23 cellular contexts compared by ENCODE assay signal in genomic region chr2:71598526-71598925, GRCh38.
"Had no signal": no experiment of that assay in that cellular context is flagged by ENCODE, and none has a peak within 500 bp of the region (broad histone marks: within the 10 kb centered on the region; RNA-seq: fewer than 3 reads in every experiment).

No MANE protein-coding gene starts in this region.

- H3K4me1 ChIP-seq: pancreas, prostate gland had no signal

- H3K36me3 Mint-ChIP-seq: naive thymus-derived CD8-positive, alpha-beta T cell; stimulated activated memory B cell treated with anti-CD40 and anti-IgM and Interleukin-4, amounts not matched to agents 10 μg/mL and 1 μg/mL and 100 μg/mL, for 72 hours had no signal

- H3K27ac ChIP-seq: left lung, lower lobe of right lung, pancreas, prostate gland, skin epidermis, thoracic aorta, tibial artery, upper lobe of right lung had no signal

- H3K4me3 Mint-ChIP-seq: naive thymus-derived CD8-positive, alpha-beta T cell; nephron; stimulated activated memory B cell treated with anti-CD40 and anti-IgM and Interleukin-4, amounts not matched to agents 10 μg/mL and 1 μg/mL and 100 μg/mL, for 72 hours; stimulated activated naive CD8-positive, alpha-beta T cell treated with anti-CD3 and anti-CD28 coated beads, Interleukin-15, amount 100 ng/mL, for 72 hours had no signal

- H3K9me3 Mint-ChIP-seq: naive thymus-derived CD8-positive, alpha-beta T cell; nephron; stimulated activated memory B cell treated with anti-CD40 and anti-IgM and Interleukin-4, amounts not matched to agents 10 μg/mL and 1 μg/mL and 100 μg/mL, for 72 hours; stimulated activated naive CD8-positive, alpha-beta T cell treated with anti-CD3 and anti-CD28 coated beads, Interleukin-15, amount 100 ng/mL, for 72 hours had no signal

- H3K9me3 ChIP-seq: left lung, lower lobe of right lung, pancreas, prostate gland, thoracic aorta, tibial artery, upper lobe of right lung had no signal

- H3K27me3 ChIP-seq: left lung, pancreas, tibial artery, upper lobe of right lung had no signal

- H3K27ac Mint-ChIP-seq: nephron; stimulated activated memory B cell treated with anti-CD40 and anti-IgM and Interleukin-4, amounts not matched to agents 10 μg/mL and 1 μg/mL and 100 μg/mL, for 72 hours had no signal

- H3K4me3 ChIP-seq: left lung, lower lobe of right lung, pancreas, prostate gland, skin epidermis, thoracic aorta, tibial artery, upper lobe of right lung had no signal

- DNase-seq: hippocampal formation; kidney glomerular epithelial cell; left colon; lower lobe of right lung; mammary epithelial cell; mesenchymal stem cell; naive thymus-derived CD8-positive, alpha-beta T cell; nucleus accumbens; retina; stimulated activated CD4-positive, alpha-beta T cell treated with anti-CD3 and anti-CD28 coated beads, Interleukin-12 subunit alpha, Interleukin-12 subunit beta, amount 100 ng/mL, for 4 hours; stimulated activated CD4-positive, alpha-beta T cell treated with anti-CD3 and anti-CD28 coated beads, Interleukin-4, amount 100 ng/mL, for 24 hours; stimulated activated naive CD4-positive, alpha-beta T cell treated with Interleukin-2 at 50 U/mL for 16 hours; stimulated activated naive CD8-positive, alpha-beta T cell treated with anti-CD3 and anti-CD28 coated beads, Interleukin-15, amount 100 ng/mL, for 72 hours; tibial artery; trophoblast cell; upper lobe of right lung had no signal

- H3K4me1 Mint-ChIP-seq: stimulated activated memory B cell treated with anti-CD40 and anti-IgM and Interleukin-4, amounts not matched to agents 10 μg/mL and 1 μg/mL and 100 μg/mL, for 72 hours had no signal

- H3K36me3 ChIP-seq: pancreas, prostate gland, thoracic aorta, upper lobe of right lung had no signal
